Comparison of ENCODE assay signal across 8 cellular contexts in the genomic region with DNA sequence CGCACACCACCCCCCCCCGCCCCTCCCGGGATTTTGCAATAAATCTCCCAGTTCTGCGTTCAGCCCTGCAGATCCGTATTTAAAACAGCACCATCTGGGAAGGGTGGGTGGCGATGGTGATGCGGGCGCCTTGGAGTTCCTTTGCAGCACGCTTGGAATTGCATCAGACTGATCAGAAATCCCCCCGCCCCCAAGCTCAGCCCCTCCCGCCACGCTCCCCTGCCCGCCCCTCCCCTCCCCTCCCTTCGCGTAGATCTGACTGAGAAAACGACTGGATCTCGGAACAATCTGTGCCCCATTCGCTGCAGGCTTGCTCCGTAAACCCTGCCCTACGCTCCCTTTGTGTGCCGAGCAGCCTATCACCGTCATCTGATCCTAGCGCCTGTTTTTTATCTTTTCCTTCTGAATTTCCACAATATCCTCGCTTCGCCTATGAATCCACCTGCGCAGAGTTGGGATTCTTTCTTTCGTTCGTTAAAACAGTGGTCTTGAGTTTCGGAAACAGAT. TPM values are rescaled to one million over a fixed set of nuclear protein-coding genes. Genes with fewer than 3 reads are reported as not detected.
DNase-seq lines count a peak whose midpoint lies in the region; ATAC-seq and TF ChIP-seq lines count a peak whose summit lies in the region.

No MANE protein-coding gene starts in this region.

- peak overlapping the region; percentile 38 for H3K4me3 ChIP-seq in A673 (ENCODE audit: low read depth, low read length, poor library complexity, severe bottlenecking)
- peak overlapping the region; percentile 82 for H3K4me3 ChIP-seq in HUES64 (ENCODE audit: low read length)
- H3K4me3 ChIP-seq in retinal pigment epithelial cell (ENCODE audit: low read length): peak overlapping the region; percentile 75

- H3K27me3 ChIP-seq in A673 (replicated peaks; ENCODE audit: insufficient read depth, low read depth, low read length, poor library complexity) (peaks cover 100% of the 10 kb centered on the region), HUES64 (ENCODE audit: insufficient read depth, low read length) (peaks cover 45% of the 10 kb centered on the region)

- H3K9ac ChIP-seq in HUES64 (ENCODE audit: low read depth, low read length): peak overlapping the region; percentile 89

- CTCF ChIA-PET in A673 (lab: Charles Lee): interaction anchor here (0.6 kb wide), 2 partner anchors 19 to 24 kb away, joined by 3 to 5 read pairs; no protein-coding TSS in a partner anchor

- no peak overlapping the region for H3K4me3 Mint-ChIP-seq in T-helper 2 cell treated with Interferon-gamma antibody and Interleukin-4, amounts not matched to agents 5 μg/mL and 100 μg/mL, for 36 hours

- no peaks in the 10 kb centered on the region for H3K36me3 Mint-ChIP-seq in T-helper 2 cell treated with Interferon-gamma antibody and Interleukin-4, amounts not matched to agents 5 μg/mL and 100 μg/mL, for 36 hours (ENCODE audit: low read depth)

- no peak for TF ChIP-seq CTCF in A673 (conservative IDR thresholded peaks at IDR 0.05; ENCODE audit: low read depth, low read length)
- no peak for TF ChIP-seq CTCF in retinal pigment epithelial cell (conservative IDR thresholded peaks at IDR 0.05; ENCODE audit: low read depth, low read length)

- H3K36me3 ChIP-seq in A673 (ENCODE audit: insufficient read depth, low read length, poor library complexity, severe bottlenecking): no peaks in the 10 kb centered on the region
- no peaks in the 10 kb centered on the region for H3K36me3 ChIP-seq in HUES64 (ENCODE audit: insufficient read depth, low read length)

- peaks cover 52% of the 10 kb centered on the region for H3K27me3 Mint-ChIP-seq in T-helper 2 cell treated with Interferon-gamma antibody and Interleukin-4, amounts not matched to agents 5 μg/mL and 100 μg/mL, for 36 hours (ENCODE audit: low read depth)

- peaks cover 12% of the 10 kb centered on the region for H3K9me3 Mint-ChIP-seq in T-helper 2 cell treated with Interferon-gamma antibody and Interleukin-4, amounts not matched to agents 5 μg/mL and 100 μg/mL, for 36 hours

- H3K27ac ChIP-seq in A673 (ENCODE audit: low read depth, low read length, poor library complexity, severe bottlenecking): no peak overlapping the region
- peak overlapping the region; percentile 98 for H3K27ac ChIP-seq in HUES64 (ENCODE audit: low read depth, low read length)

- ATAC-seq in SK-N-SH treated with all-trans-retinoic acid at 6 μM for 48 hours (peak; percentile 76), GM18498 (IDR thresholded peaks at IDR 0.05; ENCODE audit: unreplicated experiment) (no peak), GM18502 (IDR thresholded peaks at IDR 0.05; ENCODE audit: poor library complexity, unreplicated experiment) (no peak)

- no peak overlapping the region for H3K27ac Mint-ChIP-seq in T-helper 2 cell treated with Interferon-gamma antibody and Interleukin-4, amounts not matched to agents 5 μg/mL and 100 μg/mL, for 36 hours

- no TSS peak for BruUV-seq in A673 (replicated peaks; lab: Mats Ljungman, UMichigan)

- H3K4me1 ChIP-seq in A673 (ENCODE audit: insufficient read depth, low read length, poor library complexity, severe bottlenecking): peaks cover 14% of the 10 kb centered on the region
- peaks cover 24% of the 10 kb centered on the region for H3K4me1 ChIP-seq in HUES64 (ENCODE audit: insufficient read depth, low read length)

- intact Hi-C loops in A673 (cut with micrococcal nuclease; ENCODE audit: unreplicated experiment): no loop called here
- intact Hi-C loops in head of caudate nucleus (cut with DNase I): no loop called here

- H3K9me3 ChIP-seq in A673 (ENCODE audit: low read depth, low read length, poor library complexity, severe bottlenecking) (no peaks in the 10 kb centered on the region), HUES64 (ENCODE audit: insufficient read depth, low read depth, low read length) (no peaks in the 10 kb centered on the region)

- DNase-seq in A673 (ENCODE audit: low spot score) (peak; percentile 75), head of caudate nucleus (peak; percentile 16 to 89 (median 64)), retinal pigment epithelial cell (ENCODE audit: low read depth) (no peak)
- no peak for DNase-seq in T-helper 2 cell treated with Interferon-gamma antibody and Interleukin-4, amounts not matched to agents 5 μg/mL and 100 μg/mL, for 36 hours (ENCODE audit: low spot score)

- H3K4me1 Mint-ChIP-seq in T-helper 2 cell treated with Interferon-gamma antibody and Interleukin-4, amounts not matched to agents 5 μg/mL and 100 μg/mL, for 36 hours (ENCODE audit: low read depth): peaks cover 2% of the 10 kb centered on the region

- under 1% methylated on average over 24 of the region's 29 CpGs for WGBS in HUES64

- POLR2A ChIA-PET in A673 (lab: Charles Lee; ENCODE audit: low non-redundant PET): interaction anchor here (0.6 to 0.8 kb wide), 2 partner anchors 20 to 127 kb away, joined by 6 to 9 read pairs; no protein-coding TSS in a partner anchor

TF ChIP-seq in SK-N-SH treated with all-trans-retinoic acid at 6 μM for 48 hours, 23 proteins besides CTCF, POLR2A, EP300 and RAD21:
- TF ChIP-seq ARNTL (CRISPR knock-in tag; IDR thresholded peaks at IDR 0.05; ENCODE audit: borderline replicate concordance, low read depth): no peak
- TF ChIP-seq, protein P1, sequence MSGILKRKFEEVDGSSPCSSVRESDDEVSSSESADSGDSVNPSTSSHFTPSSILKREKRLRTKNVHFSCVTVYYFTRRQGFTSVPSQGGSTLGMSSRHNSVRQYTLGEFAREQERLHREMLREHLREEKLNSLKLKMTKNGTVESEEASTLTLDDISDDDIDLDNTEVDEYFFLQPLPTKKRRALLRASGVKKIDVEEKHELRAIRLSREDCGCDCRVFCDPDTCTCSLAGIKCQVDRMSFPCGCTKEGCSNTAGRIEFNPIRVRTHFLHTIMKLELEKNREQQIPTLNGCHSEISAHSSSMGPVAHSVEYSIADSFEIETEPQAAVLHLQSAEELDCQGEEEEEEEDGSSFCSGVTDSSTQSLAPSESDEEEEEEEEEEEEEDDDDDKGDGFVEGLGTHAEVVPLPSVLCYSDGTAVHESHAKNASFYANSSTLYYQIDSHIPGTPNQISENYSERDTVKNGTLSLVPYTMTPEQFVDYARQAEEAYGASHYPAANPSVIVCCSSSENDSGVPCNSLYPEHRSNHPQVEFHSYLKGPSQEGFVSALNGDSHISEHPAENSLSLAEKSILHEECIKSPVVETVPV (CRISPR knock-in tag; IDR thresholded peaks at IDR 0.05): no peak
- no peak for TF ChIP-seq ZNF565 (CRISPR knock-in tag; conservative IDR thresholded peaks at IDR 0.05; ENCODE audit: low read depth)
- TF ChIP-seq PPARA (CRISPR knock-in tag; IDR thresholded peaks at IDR 0.05; ENCODE audit: borderline replicate concordance): no peak
- no peak for TF ChIP-seq RARB (CRISPR knock-in tag; IDR thresholded peaks at IDR 0.05)

RNA-seq across cellular contexts. Expression of a gene that starts 18.1 kb away (rescaled TPM):
- 0.07 and 0.09 TPM in 2 replicates for total RNA-seq in A673 (2021)
- 1.00 TPM for polyA plus RNA-seq in HUES64 (2013, experiment 1 of 2)
- 1.2 TPM for polyA plus RNA-seq in HUES64 (2013, experiment 2 of 2)

Comparison
In these comparisons a context has a peak if more than half of its experiments do, and no peak if none do; other contexts are left out.
1. DNase-seq: peak in A673 (single experiment) and head of caudate nucleus (42 of 42); none in retinal pigment epithelial cell (single experiment) and T-helper 2 cell treated with Interferon-gamma antibody and Interleukin-4, amounts not matched to agents 5 μg/mL and 100 μg/mL, for 36 hours (single experiment).
2. Peak in every context shown above with its lines, with median percentiles within 50 percentile points of each other: H3K4me3 ChIP-seq.